32 cellular contexts compared by ENCODE assay signal in the genomic region with DNA sequence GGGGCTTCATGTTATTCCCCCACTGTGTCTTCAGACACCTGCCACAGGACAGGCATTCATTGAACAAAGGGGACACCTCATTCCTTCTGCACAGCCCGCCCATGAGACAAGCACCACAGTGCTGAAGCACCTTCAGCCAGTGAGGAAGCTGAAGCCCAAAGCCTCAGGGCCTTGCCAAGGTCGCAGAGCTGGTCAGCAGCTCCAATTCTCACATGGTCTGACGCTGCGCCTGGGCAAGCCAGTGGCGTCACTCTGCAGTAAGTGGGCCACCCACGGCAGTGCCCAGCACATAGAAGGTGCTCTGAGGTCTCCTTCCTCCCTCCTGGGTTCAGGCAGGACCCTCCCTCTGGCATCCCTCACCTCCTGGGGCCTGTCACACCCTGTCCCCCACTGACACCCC. TPM values are rescaled to one million over a fixed set of nuclear protein-coding genes. Genes with fewer than 3 reads are reported as not detected.
"Had no signal": no experiment of that assay in that cellular context is flagged by ENCODE, and none has a peak within 500 bp of the region (broad histone marks: within the 10 kb centered on the region; RNA-seq: fewer than 3 reads in every experiment).

No MANE protein-coding gene starts in this region.

- H3K9ac ChIP-seq: parathyroid adenoma had no signal

- DNase-seq: hypothalamus; immature natural killer cell; kidney; left colon; left lung; lower lobe of right lung; mammary epithelial cell; mesenchymal stem cell; naive thymus-derived CD8-positive, alpha-beta T cell; occipital lobe; right lobe of liver; stimulated activated CD4-positive, alpha-beta T cell treated with anti-CD3 and anti-CD28 coated beads, Interleukin-12 subunit alpha, Interleukin-12 subunit beta, amount 100 ng/mL, for 4 hours; stimulated activated CD4-positive, alpha-beta T cell treated with anti-CD3 and anti-CD28 coated beads, Interleukin-15, amount 100 ng/mL, for 24 hours; stimulated activated CD4-positive, alpha-beta T cell treated with anti-CD3 and anti-CD28 coated beads, Interleukin-2, amount 100 ng/mL, for 24 hours; stimulated activated CD4-positive, alpha-beta T cell treated with anti-CD3 and anti-CD28 coated beads, Interleukin-4, amount 100 ng/mL, for 1 hour; stimulated activated naive B cell treated with anti-CD40 and anti-IgM and Interleukin-4, amounts not matched to agents 10 μg/mL and 1 μg/mL and 100 μg/mL, for 72 hours; stimulated activated naive CD8-positive, alpha-beta T cell treated with anti-CD3 and anti-CD28 coated beads, Interleukin-15, Interleukin-2, amounts not matched to agents 100 U/mL and 50 U/mL, for 24 hours; stomach; tibial artery; trophoblast cell; upper lobe of right lung had no signal

- FAIRE-seq: islet of Langerhans, kidney, urothelium cell line had no signal

- H3K27me3 ChIP-seq: neutrophil, right atrium auricular region, right lobe of liver, upper lobe of right lung had no signal

- H3K27ac ChIP-seq: left lung, lower lobe of right lung, neutrophil, parathyroid adenoma, right atrium auricular region, right lobe of liver, stomach, thoracic aorta, tibial artery, upper lobe of right lung had no signal

- H3K36me3 ChIP-seq: left lung, lower lobe of right lung, neutrophil, right atrium auricular region, right lobe of liver, stomach, thoracic aorta, tibial artery, upper lobe of right lung had no signal

- H2AFZ ChIP-seq: parathyroid adenoma had no signal

- H3K9me3 ChIP-seq: left lung, lower lobe of right lung, mucosa of descending colon, neutrophil, right atrium auricular region, right lobe of liver, stomach, thoracic aorta, tibial artery, upper lobe of right lung had no signal

- H3K4me3 ChIP-seq: left lung, lower lobe of right lung, mucosa of descending colon, right atrium auricular region, right lobe of liver, stomach, thoracic aorta, tibial artery, upper lobe of right lung had no signal

- H3K4me1 ChIP-seq: left lung, lower lobe of right lung, parathyroid adenoma, right atrium auricular region, right lobe of liver, stomach, tibial artery, upper lobe of right lung had no signal

RNA-seq across cellular contexts. Expression of gene GRM4, which starts 43.2 kb away (rescaled TPM):
- total RNA-seq: kidney; left colon; left lung; liver; lower lobe of right lung; naive thymus-derived CD8-positive, alpha-beta T cell; neural crest cell; posterior vena cava; pulmonary artery endothelial cell; right atrium auricular region; right lobe of liver; thoracic aorta had no signal
- polyA plus RNA-seq: immature natural killer cell; liver; mammary epithelial cell; naive thymus-derived CD8-positive, alpha-beta T cell; stomach had no signal
